8 cellular contexts compared by ENCODE assay signal in the genomic region with DNA sequence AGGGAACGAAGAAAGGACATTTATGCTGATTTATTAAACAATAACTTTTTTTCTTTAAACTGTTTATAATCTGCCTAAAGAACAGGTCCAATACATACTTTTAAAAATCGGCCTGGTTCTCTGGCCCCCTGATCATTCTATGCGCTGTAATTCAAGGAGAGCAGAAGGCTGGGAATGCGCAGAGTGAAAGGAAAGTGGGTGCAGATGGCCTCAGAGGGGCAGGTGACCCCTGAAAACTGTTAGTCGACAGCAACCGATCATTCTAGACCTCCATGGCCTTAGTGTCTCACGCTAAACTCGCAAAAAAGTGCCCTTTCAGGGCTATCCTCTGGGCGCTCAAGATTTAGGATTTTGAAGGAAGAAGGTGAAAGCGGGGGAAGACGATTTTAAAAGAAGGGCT. TPM values are rescaled to one million over a fixed set of nuclear protein-coding genes. Genes with fewer than 3 reads are reported as not detected.
DNase-seq lines count a peak whose midpoint lies in the region; ATAC-seq and TF ChIP-seq lines count a peak whose summit lies in the region.

No MANE protein-coding gene starts in this region.

- 35% methylated on average over 11 of the region's 11 CpGs for WGBS in prostate gland

- no peaks in the 10 kb centered on the region for H3K9me2 ChIP-seq in DOHH2 (replicated peaks; ENCODE audit: control insufficient read depth, low read length)

- H3K9me3 ChIP-seq in DOHH2 (ENCODE audit: control insufficient read depth, insufficient read depth, low read length) (no peaks in the 10 kb centered on the region), prostate gland (no peaks in the 10 kb centered on the region)

- peaks cover 36% of the 10 kb centered on the region for H3K27me3 ChIP-seq in DOHH2 (ENCODE audit: control insufficient read depth, low read length)
- no peaks in the 10 kb centered on the region for H3K27me3 ChIP-seq in prostate gland (replicated peaks; ENCODE audit: insufficient read depth)

- no peaks in the 10 kb centered on the region for H3K79me2 ChIP-seq in DOHH2 (ENCODE audit: control insufficient read depth, low read length)

- DNase-seq in fibroblast of the aortic adventitia (ENCODE audit: low read depth) (peak; percentile 42), prostate gland (ENCODE audit: low spot score) (no peak), ureter (ENCODE audit: low spot score) (no peak), hippocampal formation (lab: John Stamatoyannopoulos, UW) (no peak), T-helper 9 cell (no peak)

- no peak overlapping the region for H3K27ac ChIP-seq in DOHH2 (ENCODE audit: low read depth, low read length)
- H3K27ac ChIP-seq in prostate gland, result peak overlapping the region; percentile 85 to 89

- H3K4me1 ChIP-seq in DOHH2 (ENCODE audit: control insufficient read depth, low read length), result peaks cover 26% of the 10 kb centered on the region
- no peaks in the 10 kb centered on the region for H3K4me1 ChIP-seq in prostate gland (replicated peaks)

- no peak for ATAC-seq in GM18505 (IDR thresholded peaks at IDR 0.05; ENCODE audit: unreplicated experiment)

- H4K20me1 ChIP-seq in DOHH2 (ENCODE audit: control insufficient read depth, insufficient read depth, low read depth, low read length), result no peaks in the 10 kb centered on the region

- H3K4me3 ChIP-seq in DOHH2 (ENCODE audit: low read length) (no peak overlapping the region), WI38 (ENCODE audit: low read depth, low read length) (peak overlapping the region; percentile 92), fibroblast of the aortic adventitia (ENCODE audit: low read depth, low read length) (peak overlapping the region; percentile 92), prostate gland (peak overlapping the region; percentile 60 to 66)

- H3K36me3 ChIP-seq in DOHH2 (ENCODE audit: control insufficient read depth, low read length) (no peaks in the 10 kb centered on the region), prostate gland (no peaks in the 10 kb centered on the region)

- H3K4me2 ChIP-seq in DOHH2 (ENCODE audit: low read length), result peak overlapping the region; percentile 90; the same call in 1 of the 2 replicates

- H3F3A ChIP-seq in DOHH2 (ENCODE audit: control insufficient read depth, insufficient read depth), result peaks cover 4% of the 10 kb centered on the region; the same call in 1 of the 2 replicates

- TF ChIP-seq POLR2A in prostate gland (IDR thresholded peaks at IDR 0.05) (no peak), GM18505 (IDR thresholded peaks at IDR 0.05; ENCODE audit: borderline replicate concordance, extremely low read depth, insufficient read depth, insufficient read length) (no peak)

- TF ChIP-seq CTCF in DOHH2 (IDR thresholded peaks at IDR 0.05; ENCODE audit: low read depth, low read length, poor library complexity, severe bottlenecking) (no peak), WI38 (IDR thresholded peaks at IDR 0.05; ENCODE audit: low read depth, low read length) (no peak), fibroblast of the aortic adventitia (IDR thresholded peaks at IDR 0.05; ENCODE audit: insufficient read depth, low read length) (no peak), prostate gland (IDR thresholded peaks at IDR 0.05) (no peak)

- intact Hi-C loops in prostate gland (cut with DNase I), result loop anchor here (2.0 to 10.0 kb wide), 6 partner anchors 68 to 642 kb away; no protein-coding TSS in a partner anchor

RNA-seq across cellular contexts. Expression of a gene that starts 2.2 kb away (rescaled TPM):
- 29.3 and 146 TPM in 2 replicates for total RNA-seq in fibroblast of the aortic adventitia (ENCODE audit: low replicate concordance)
- 10 to 100 TPM; 46.0 to 49.6 TPM for total RNA-seq in prostate gland
- 74.4 TPM for total RNA-seq in ureter
